1 cellular context compared by ENCODE assay signal in genomic region chr22:27377901-27378300, GRCh38.
TF ChIP-seq lines count a peak whose summit lies in the region.

No MANE protein-coding gene starts in this region.

TF ChIP-seq in HEK293, 187 proteins besides CTCF, POLR2A, EP300 and RAD21 (continued from another document and continues in another):
- TF ChIP-seq, protein P1, sequence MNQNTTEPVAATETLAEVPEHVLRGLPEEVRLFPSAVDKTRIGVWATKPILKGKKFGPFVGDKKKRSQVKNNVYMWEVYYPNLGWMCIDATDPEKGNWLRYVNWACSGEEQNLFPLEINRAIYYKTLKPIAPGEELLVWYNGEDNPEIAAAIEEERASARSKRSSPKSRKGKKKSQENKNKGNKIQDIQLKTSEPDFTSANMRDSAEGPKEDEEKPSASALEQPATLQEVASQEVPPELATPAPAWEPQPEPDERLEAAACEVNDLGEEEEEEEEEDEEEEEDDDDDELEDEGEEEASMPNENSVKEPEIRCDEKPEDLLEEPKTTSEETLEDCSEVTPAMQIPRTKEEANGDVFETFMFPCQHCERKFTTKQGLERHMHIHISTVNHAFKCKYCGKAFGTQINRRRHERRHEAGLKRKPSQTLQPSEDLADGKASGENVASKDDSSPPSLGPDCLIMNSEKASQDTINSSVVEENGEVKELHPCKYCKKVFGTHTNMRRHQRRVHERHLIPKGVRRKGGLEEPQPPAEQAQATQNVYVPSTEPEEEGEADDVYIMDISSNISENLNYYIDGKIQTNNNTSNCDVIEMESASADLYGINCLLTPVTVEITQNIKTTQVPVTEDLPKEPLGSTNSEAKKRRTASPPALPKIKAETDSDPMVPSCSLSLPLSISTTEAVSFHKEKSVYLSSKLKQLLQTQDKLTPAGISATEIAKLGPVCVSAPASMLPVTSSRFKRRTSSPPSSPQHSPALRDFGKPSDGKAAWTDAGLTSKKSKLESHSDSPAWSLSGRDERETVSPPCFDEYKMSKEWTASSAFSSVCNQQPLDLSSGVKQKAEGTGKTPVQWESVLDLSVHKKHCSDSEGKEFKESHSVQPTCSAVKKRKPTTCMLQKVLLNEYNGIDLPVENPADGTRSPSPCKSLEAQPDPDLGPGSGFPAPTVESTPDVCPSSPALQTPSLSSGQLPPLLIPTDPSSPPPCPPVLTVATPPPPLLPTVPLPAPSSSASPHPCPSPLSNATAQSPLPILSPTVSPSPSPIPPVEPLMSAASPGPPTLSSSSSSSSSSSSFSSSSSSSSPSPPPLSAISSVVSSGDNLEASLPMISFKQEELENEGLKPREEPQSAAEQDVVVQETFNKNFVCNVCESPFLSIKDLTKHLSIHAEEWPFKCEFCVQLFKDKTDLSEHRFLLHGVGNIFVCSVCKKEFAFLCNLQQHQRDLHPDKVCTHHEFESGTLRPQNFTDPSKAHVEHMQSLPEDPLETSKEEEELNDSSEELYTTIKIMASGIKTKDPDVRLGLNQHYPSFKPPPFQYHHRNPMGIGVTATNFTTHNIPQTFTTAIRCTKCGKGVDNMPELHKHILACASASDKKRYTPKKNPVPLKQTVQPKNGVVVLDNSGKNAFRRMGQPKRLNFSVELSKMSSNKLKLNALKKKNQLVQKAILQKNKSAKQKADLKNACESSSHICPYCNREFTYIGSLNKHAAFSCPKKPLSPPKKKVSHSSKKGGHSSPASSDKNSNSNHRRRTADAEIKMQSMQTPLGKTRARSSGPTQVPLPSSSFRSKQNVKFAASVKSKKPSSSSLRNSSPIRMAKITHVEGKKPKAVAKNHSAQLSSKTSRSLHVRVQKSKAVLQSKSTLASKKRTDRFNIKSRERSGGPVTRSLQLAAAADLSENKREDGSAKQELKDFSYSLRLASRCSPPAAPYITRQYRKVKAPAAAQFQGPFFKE (tag by site-specific recombination; IDR thresholded peaks at IDR 0.05; ENCODE audit: borderline replicate concordance): no peak
- no peak for TF ChIP-seq ZNF658 (tag by site-specific recombination; IDR thresholded peaks at IDR 0.05)
- TF ChIP-seq ZNF791 (tag by site-specific recombination; IDR thresholded peaks at IDR 0.05): no peak
- no peak for TF ChIP-seq ZNF776 (tag by site-specific recombination; IDR thresholded peaks at IDR 0.05; ENCODE audit: borderline replicate concordance)
- TF ChIP-seq ZNF555 (tag by site-specific recombination; conservative IDR thresholded peaks at IDR 0.05): no peak
- TF ChIP-seq ZNF146 (tag by site-specific recombination; IDR thresholded peaks at IDR 0.05): no peak
- TF ChIP-seq HOXC10 (CRISPR knock-in tag; IDR thresholded peaks at IDR 0.05): no peak
- TF ChIP-seq PRDM6 (tag by site-specific recombination; IDR thresholded peaks at IDR 0.05): no peak
- TF ChIP-seq ZBTB7A (tag by site-specific recombination; IDR thresholded peaks at IDR 0.05; ENCODE audit: low read depth): no peak
- no peak for TF ChIP-seq ZNF211 (tag by site-specific recombination; IDR thresholded peaks at IDR 0.05; ENCODE audit: low read depth)
- no peak for TF ChIP-seq TRIM28 (IDR thresholded peaks at IDR 0.05; ENCODE audit: borderline replicate concordance, low read length)
- TF ChIP-seq HIC1 (tag by site-specific recombination; IDR thresholded peaks at IDR 0.05): no peak
- no peak for TF ChIP-seq KLF10 (tag by site-specific recombination; IDR thresholded peaks at IDR 0.05)
- no peak for TF ChIP-seq YY2 (tag by site-specific recombination; IDR thresholded peaks at IDR 0.05)
- TF ChIP-seq ZNF239 (tag by site-specific recombination; IDR thresholded peaks at IDR 0.05): no peak
- no peak for TF ChIP-seq ZNF140 (tag by site-specific recombination; IDR thresholded peaks at IDR 0.05)
- no peak for TF ChIP-seq ZNF16 (tag by site-specific recombination; IDR thresholded peaks at IDR 0.05; ENCODE audit: low read depth)
- TF ChIP-seq ZNF335 (tag by site-specific recombination; conservative IDR thresholded peaks at IDR 0.05): 0 out of 2 replicates have a peak, but pooled peaks have one; percentile 34
- TF ChIP-seq ZBTB8A (tag by site-specific recombination; IDR thresholded peaks at IDR 0.05): no peak
- TF ChIP-seq ZNF677 (tag by site-specific recombination; IDR thresholded peaks at IDR 0.05): no peak
- TF ChIP-seq ZNF433 (tag by site-specific recombination; IDR thresholded peaks at IDR 0.05; ENCODE audit: low read depth): no peak
- no peak for TF ChIP-seq IKZF3 (tag by site-specific recombination; IDR thresholded peaks at IDR 0.05)
- no peak for TF ChIP-seq GFI1B (tag by site-specific recombination; IDR thresholded peaks at IDR 0.05)
- no peak for TF ChIP-seq ZFHX2 (tag by site-specific recombination; conservative IDR thresholded peaks at IDR 0.05)
- 0 out of 2 replicates have a peak, but pooled peaks have one; percentile 21 for TF ChIP-seq ZNF561 (tag by site-specific recombination; IDR thresholded peaks at IDR 0.05; ENCODE audit: borderline replicate concordance)
- TF ChIP-seq MEIS1 (CRISPR knock-in tag; IDR thresholded peaks at IDR 0.05; ENCODE audit: borderline replicate concordance): no peak
- TF ChIP-seq SCRT2 (tag by site-specific recombination; IDR thresholded peaks at IDR 0.05): no peak
- TF ChIP-seq, protein P2, sequence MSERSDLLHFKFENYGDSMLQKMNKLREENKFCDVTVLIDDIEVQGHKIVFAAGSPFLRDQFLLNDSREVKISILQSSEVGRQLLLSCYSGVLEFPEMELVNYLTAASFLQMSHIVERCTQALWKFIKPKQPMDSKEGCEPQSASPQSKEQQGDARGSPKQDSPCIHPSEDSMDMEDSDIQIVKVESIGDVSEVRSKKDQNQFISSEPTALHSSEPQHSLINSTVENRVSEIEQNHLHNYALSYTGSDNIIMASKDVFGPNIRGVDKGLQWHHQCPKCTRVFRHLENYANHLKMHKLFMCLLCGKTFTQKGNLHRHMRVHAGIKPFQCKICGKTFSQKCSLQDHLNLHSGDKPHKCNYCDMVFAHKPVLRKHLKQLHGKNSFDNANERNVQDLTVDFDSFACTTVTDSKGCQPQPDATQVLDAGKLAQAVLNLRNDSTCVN (tag by site-specific recombination; optimal IDR thresholded peaks at IDR 0.05): no peak
- TF ChIP-seq ZNF157 (tag by site-specific recombination; IDR thresholded peaks at IDR 0.05): peak; percentile 88
- TF ChIP-seq YY1 (tag by site-specific recombination; IDR thresholded peaks at IDR 0.05): no peak; the same call in 1 of the 2 replicates
- TF ChIP-seq HOXA7 (CRISPR knock-in tag; IDR thresholded peaks at IDR 0.05; ENCODE audit: borderline replicate concordance): no peak
- TF ChIP-seq GLIS2 (tag by site-specific recombination; IDR thresholded peaks at IDR 0.05): no peak
- TF ChIP-seq, protein P3, sequence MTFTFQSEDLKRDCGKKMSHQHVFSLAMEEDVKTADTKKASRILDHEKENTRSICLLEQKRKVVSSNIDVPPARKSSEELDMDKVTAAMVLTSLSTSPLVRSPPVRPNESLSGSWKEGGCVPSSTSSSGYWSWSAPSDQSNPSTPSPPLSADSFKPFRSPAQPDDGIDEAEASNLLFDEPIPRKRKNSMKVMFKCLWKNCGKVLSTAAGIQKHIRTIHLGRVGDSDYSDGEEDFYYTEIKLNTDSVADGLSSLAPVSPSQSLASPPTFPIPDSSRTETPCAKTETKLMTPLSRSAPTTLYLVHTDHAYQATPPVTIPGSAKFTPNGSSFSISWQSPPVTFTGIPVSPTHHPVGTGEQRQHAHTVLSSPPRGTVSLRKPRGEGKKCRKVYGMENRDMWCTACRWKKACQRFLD (tag by site-specific recombination; IDR thresholded peaks at IDR 0.05): no peak
- TF ChIP-seq ZNF549 (tag by site-specific recombination; IDR thresholded peaks at IDR 0.05): no peak
- no peak for TF ChIP-seq ZBTB44 (tag by site-specific recombination; IDR thresholded peaks at IDR 0.05)
- TF ChIP-seq GLIS1 (tag by site-specific recombination; IDR thresholded peaks at IDR 0.05): peak; percentile 97
- TF ChIP-seq ZNF792 (tag by site-specific recombination; IDR thresholded peaks at IDR 0.05): no peak
- TF ChIP-seq ZBTB48 (tag by site-specific recombination; IDR thresholded peaks at IDR 0.05): peak; percentile 63; the same call in 1 of the 2 replicates
- no peak for TF ChIP-seq ZNF248 (tag by site-specific recombination; IDR thresholded peaks at IDR 0.05)
- peak; percentile 99 for TF ChIP-seq ZNF341 (tag by site-specific recombination; IDR thresholded peaks at IDR 0.05; ENCODE audit: low read depth)
- no peak for TF ChIP-seq ZNF596 (tag by site-specific recombination; IDR thresholded peaks at IDR 0.05)
- no peak for TF ChIP-seq ZNF488 (tag by site-specific recombination; IDR thresholded peaks at IDR 0.05)
- no peak for TF ChIP-seq ZNF558 (tag by site-specific recombination; IDR thresholded peaks at IDR 0.05)
- no peak for TF ChIP-seq ZNF280D (tag by site-specific recombination; IDR thresholded peaks at IDR 0.05)
- no peak for TF ChIP-seq ZNF626 (tag by site-specific recombination; IDR thresholded peaks at IDR 0.05)
- TF ChIP-seq GLI4 (tag by site-specific recombination; IDR thresholded peaks at IDR 0.05): no peak
- TF ChIP-seq ZNF521 (tag by site-specific recombination; IDR thresholded peaks at IDR 0.05): no peak
